1 cellular context compared by ENCODE assay signal in genomic region chr1:77412069-77412793, GRCh38.
TF ChIP-seq lines count a peak whose summit lies in the region.

No MANE protein-coding gene starts in this region.

TF ChIP-seq in A549, 52 proteins besides CTCF, POLR2A, EP300 and RAD21 (continued from another document):
- TF ChIP-seq E2F6 (IDR thresholded peaks at IDR 0.05; ENCODE audit: borderline replicate concordance, low read depth), result no peak
- TF ChIP-seq MAFK (IDR thresholded peaks at IDR 0.05; ENCODE audit: partially characterized antibody), result no peak
- TF ChIP-seq HOXB13 (CRISPR knock-in tag; IDR thresholded peaks at IDR 0.05; ENCODE audit: low read depth), result no peak
- TF ChIP-seq HOXB5 (CRISPR knock-in tag; IDR thresholded peaks at IDR 0.05), result no peak
- no peak for TF ChIP-seq ZNF302 (CRISPR knock-in tag; IDR thresholded peaks at IDR 0.05)
- TF ChIP-seq JUNB (IDR thresholded peaks at IDR 0.05), result 0 out of 2 replicates have a peak, but pooled peaks have one; percentile 22
- peak; percentile 54; the same call in 1 of the 2 replicates for TF ChIP-seq FOSL2 (IDR thresholded peaks at IDR 0.05)
- peak; percentile 86 for TF ChIP-seq FOSL2 (CRISPR knock-in tag; IDR thresholded peaks at IDR 0.05)
- TF ChIP-seq HDAC2 (IDR thresholded peaks at IDR 0.05), result no peak
- no peak for TF ChIP-seq TP53 (CRISPR knock-in tag; IDR thresholded peaks at IDR 0.05)
